ENCODE assay signal across 17 cellular contexts in the genomic region with DNA sequence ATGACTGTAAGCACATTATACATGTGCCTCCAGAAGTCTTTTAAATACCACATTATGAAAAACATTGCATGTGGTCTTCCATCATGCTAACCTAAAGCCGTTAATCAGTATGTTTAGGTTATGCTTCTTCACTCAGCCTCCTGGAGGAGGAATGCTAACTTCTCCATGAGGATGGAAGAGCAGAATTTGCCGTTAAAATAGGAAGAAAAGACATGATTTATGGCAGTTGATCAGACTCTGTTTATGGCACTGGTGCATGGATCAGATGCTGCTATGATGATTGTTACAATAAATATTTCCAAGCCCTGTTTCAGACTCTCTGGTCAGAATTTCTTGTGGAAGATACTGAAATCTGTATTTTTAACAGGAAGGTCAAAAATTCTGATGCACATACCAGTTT. TPM values are rescaled to one million over a fixed set of nuclear protein-coding genes. Genes with fewer than 3 reads are reported as not detected.
DNase-seq lines count a peak whose midpoint lies in the region; ATAC-seq and TF ChIP-seq lines count a peak whose summit lies in the region.
"Had no signal": no experiment of that assay in that cellular context is flagged by ENCODE, and none has a peak within 500 bp of the region (broad histone marks: within the 10 kb centered on the region; RNA-seq: fewer than 3 reads in every experiment).

No MANE protein-coding gene starts in this region.

- H3K4me1 ChIP-seq in osteoblast (ENCODE audit: insufficient read depth, low read length) (peaks cover 20% of the 10 kb centered on the region), ascending aorta (no peaks in the 10 kb centered on the region)
- H3K4me1 ChIP-seq: Peyer's patch had no signal

- intact Hi-C loops in ascending aorta (cut with DNase I): no loop called here

- H3K79me2 ChIP-seq in osteoblast (ENCODE audit: insufficient read depth, low read length): peaks cover 54% of the 10 kb centered on the region

- TF ChIP-seq CTCF in osteoblast (IDR thresholded peaks at IDR 0.05; ENCODE audit: extremely low read depth, low read depth, low read length) (no peak), ascending aorta (IDR thresholded peaks at IDR 0.05) (no peak)

- H3K36me3 ChIP-seq in osteoblast (ENCODE audit: insufficient read depth, low read length) (no peaks in the 10 kb centered on the region), ascending aorta (no peaks in the 10 kb centered on the region)
- H3K36me3 ChIP-seq: Peyer's patch had no signal

- no peak overlapping the region for H2AFZ ChIP-seq in osteoblast (ENCODE audit: low read length)

- H3K9me3 ChIP-seq in osteoblast (ENCODE audit: low read depth, low read length): no peaks in the 10 kb centered on the region
- H3K9me3 ChIP-seq in ascending aorta: no peaks in the 10 kb centered on the region
- H3K9me3 ChIP-seq: Peyer's patch, SJSA1 had no signal

- ATAC-seq in GM21515 (IDR thresholded peaks at IDR 0.05; ENCODE audit: unreplicated experiment): no peak

- H3K27ac ChIP-seq in osteoblast (ENCODE audit: low read depth, low read length): peak overlapping the region; percentile 47
- H3K27ac ChIP-seq in ascending aorta: no peak overlapping the region
- H3K27ac ChIP-seq: BLaER1 treated with 17β-estradiol and CSF1 and Interleukin-3, amounts not matched to agents 10 nM and 100 nM; HL-60; Peyer's patch; SJSA1 had no signal

- H3K27me3 ChIP-seq in osteoblast (ENCODE audit: insufficient read depth, low read length) (no peaks in the 10 kb centered on the region), ascending aorta (no peaks in the 10 kb centered on the region)
- H3K27me3 ChIP-seq: BLaER1 treated with 17β-estradiol and CSF1 and Interleukin-3, amounts not matched to agents 10 nM and 100 nM; Peyer's patch; SJSA1 had no signal

- H3K4me3 ChIP-seq in osteoblast (ENCODE audit: insufficient read depth, low read length) (no peak overlapping the region), ascending aorta (no peak overlapping the region)
- H3K4me3 ChIP-seq: BLaER1 treated with 17β-estradiol and CSF1 and Interleukin-3, amounts not matched to agents 10 nM and 100 nM; Peyer's patch; SJSA1 had no signal

- DNase-seq in AG20443 (ENCODE audit: low spot score): peak; percentile 18
- DNase-seq in HCEC 1CT: peak; percentile 23
- peak; percentile 42 for DNase-seq in dedifferentiated amniotic fluid mesenchymal stem cell (ENCODE audit: extremely low spot score)
- peak; percentile 55 for DNase-seq in osteoblast (ENCODE audit: insufficient read length, low spot score, missing footprints)
- no peak for DNase-seq in glomerular visceral epithelial cell (ENCODE audit: extremely low spot score)
- no peak for DNase-seq in ascending aorta (ENCODE audit: low spot score in 2 of 2)
- DNase-seq: CD8-positive, alpha-beta memory T cell; DMS53; Kasumi-1; NCI-H1105; NCI-H2081; NK-92 treated with Interleukin-12 subunit alpha and Interleukin-12 subunit beta, amount 100 ng/mL, for 24 hours; Peyer's patch had no signal

- H3K4me2 ChIP-seq in osteoblast (ENCODE audit: insufficient read depth, low read length): peak overlapping the region; percentile 35
- H3K4me2 ChIP-seq: BLaER1 treated with 17β-estradiol and CSF1 and Interleukin-3, amounts not matched to agents 10 nM and 100 nM had no signal

- H4K20me1 ChIP-seq in osteoblast (ENCODE audit: insufficient read depth, low read length): no peaks in the 10 kb centered on the region

RNA-seq across cellular contexts. Expression of gene MAP3K4, which starts 31.7 kb away (rescaled TPM):
- total RNA-seq in osteoblast (31.1 and 36.8 TPM in 2 replicates), ascending aorta (14.9 TPM)

Comparison
In these comparisons a context has a peak if more than half of its experiments do, and no peak if none do; other contexts are left out.
1. DNase-seq: peak in AG20443 (single experiment), HCEC 1CT (single experiment), dedifferentiated amniotic fluid mesenchymal stem cell (single experiment) and osteoblast (single experiment); none in glomerular visceral epithelial cell (single experiment) and ascending aorta (0 of 2).